9 cellular contexts compared by ENCODE assay signal in the genomic region with DNA sequence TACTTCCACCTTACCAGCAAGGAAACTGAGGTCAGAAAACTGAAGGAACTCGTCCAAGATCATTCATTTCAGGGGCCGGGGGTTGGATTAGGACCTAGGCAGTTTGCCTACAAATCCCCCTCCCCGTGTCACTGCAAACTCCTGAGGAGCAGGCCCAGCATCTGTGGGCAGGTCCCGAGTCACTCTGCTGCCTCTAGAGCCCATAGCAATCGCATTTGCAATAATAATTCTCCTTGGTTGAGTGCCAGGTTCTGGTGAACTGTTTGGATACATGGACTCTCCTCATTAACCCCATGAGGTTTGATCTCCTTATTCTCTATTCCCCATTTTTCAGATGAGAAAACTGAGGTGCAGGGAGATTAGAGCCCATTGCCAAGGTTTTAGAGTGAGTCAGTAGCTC. TPM values are rescaled to one million over a fixed set of nuclear protein-coding genes. Genes with fewer than 3 reads are reported as not detected.
DNase-seq lines count a peak whose midpoint lies in the region; ATAC-seq, FAIRE-seq and TF ChIP-seq lines count a peak whose summit lies in the region.
"Had no signal": no experiment of that assay in that cellular context is flagged by ENCODE, and none has a peak within 500 bp of the region (broad histone marks: within the 10 kb centered on the region; RNA-seq: fewer than 3 reads in every experiment).

No MANE protein-coding gene starts in this region.

- no peaks in the 10 kb centered on the region for H3K27me3 ChIP-seq in pancreas

- intact Hi-C loops in pancreas (cut with DNase I), result no loop called here

- peaks cover 11% of the 10 kb centered on the region for H3K4me1 Mint-ChIP-seq in T-helper 1 cell treated with Interleukin-12 subunit alpha and Interleukin-12 subunit beta and Interleukin-4 antibody, amounts not matched to agents 30 μg/mL and 1 μg/mL, for 36 hours (ENCODE audit: low read depth)

- 2 to 4% methylated on average over 5 of the region's 5 CpGs for WGBS in pancreas, 2 donors

- no peaks in the 10 kb centered on the region for H3K9me3 Mint-ChIP-seq in T-helper 1 cell treated with Interleukin-12 subunit alpha and Interleukin-12 subunit beta and Interleukin-4 antibody, amounts not matched to agents 30 μg/mL and 1 μg/mL, for 36 hours

- peaks cover 0 to 20% (median 3%) of the 10 kb centered on the region in 3 donors for H3K36me3 ChIP-seq in pancreas

- peak overlapping the region; percentile 94 for H3K4me3 Mint-ChIP-seq in T-helper 1 cell treated with Interleukin-12 subunit alpha and Interleukin-12 subunit beta and Interleukin-4 antibody, amounts not matched to agents 30 μg/mL and 1 μg/mL, for 36 hours

- peaks cover 0 to 7% (median 0%) of the 10 kb centered on the region in 3 donors for H3K4me1 ChIP-seq in pancreas

- no peaks in the 10 kb centered on the region for H3K27me3 Mint-ChIP-seq in T-helper 1 cell treated with Interleukin-12 subunit alpha and Interleukin-12 subunit beta and Interleukin-4 antibody, amounts not matched to agents 30 μg/mL and 1 μg/mL, for 36 hours (ENCODE audit: low read depth)

- TF ChIP-seq POLR2A in erythroblast (IDR thresholded peaks at IDR 0.05; ENCODE audit: low read length), result no peak

- no peak for FAIRE-seq in pancreas (lab: Jason Lieb, UNC)
- FAIRE-seq: colon had no signal

- no peak for TF ChIP-seq CTCF in pancreas (IDR thresholded peaks at IDR 0.05)

- DNase-seq in T-helper 1 cell (no peak), RPMI7951 (ENCODE audit: low read depth) (peak; percentile 35), erythroblast (lab: John Stamatoyannopoulos, UW) (peak; percentile 62 to 65), pancreas (no peak), NCI-H146 treated with DMSO at 0.1 percent for 48 hours (lab: John Stamatoyannopoulos, UW; ENCODE audit: unreplicated experiment) (no peak)

- peak overlapping the region; percentile 93 to 94 (median 94) for H3K4me3 ChIP-seq in pancreas

- H3K9me3 ChIP-seq in pancreas, result no peaks in the 10 kb centered on the region

- ATAC-seq in pancreas, result no peak
- ATAC-seq in GM21737 (IDR thresholded peaks at IDR 0.05; ENCODE audit: unreplicated experiment), result no peak
- no peak for ATAC-seq in HG03097 (IDR thresholded peaks at IDR 0.05; ENCODE audit: low FRiP score, unreplicated experiment)

- H3K36me3 Mint-ChIP-seq in T-helper 1 cell treated with Interleukin-12 subunit alpha and Interleukin-12 subunit beta and Interleukin-4 antibody, amounts not matched to agents 30 μg/mL and 1 μg/mL, for 36 hours (ENCODE audit: low read depth), result peaks cover 14% of the 10 kb centered on the region

- H3K27ac Mint-ChIP-seq in T-helper 1 cell treated with Interleukin-12 subunit alpha and Interleukin-12 subunit beta and Interleukin-4 antibody, amounts not matched to agents 30 μg/mL and 1 μg/mL, for 36 hours, result peak overlapping the region; percentile 87

- no peak overlapping the region for H3K27ac ChIP-seq in pancreas

RNA-seq across cellular contexts. Expression of a gene that starts 0.9 kb away (rescaled TPM):
- total RNA-seq in RPMI7951 (2014; rRNA removed; shearing (Covaris generic)), result 137 and 205 TPM in 2 replicates
- total RNA-seq in pancreas, result 10 to 100 TPM; 15.1 to 28.4 (median 22.0) TPM
- 10 to 100 TPM; 42.4 to 92.8 TPM for polyA plus RNA-seq in pancreas

RNA-seq across cellular contexts. Expression of a gene that starts 8.3 kb away (rescaled TPM):
- 634 and 688 TPM in 2 replicates for total RNA-seq in RPMI7951 (2014; rRNA removed; shearing (Covaris generic))
- 100 to 1,000 TPM in 2 of 6 donors, 10 to 100 TPM in 4; 57.5 to 117 (median 87.5) TPM for total RNA-seq in pancreas
- polyA plus RNA-seq in pancreas, result 100 to 1,000 TPM; 361 to 440 TPM

RNA-seq across cellular contexts. Expression of a gene that starts 17.1 kb away (rescaled TPM):
- total RNA-seq in RPMI7951 (2014; rRNA removed; shearing (Covaris generic)), result 13.9 and 20.9 TPM in 2 replicates
- total RNA-seq in pancreas, result 10 to 100 TPM in 1 of 6 donors, 1 to 10 TPM in 5; 6.5 to 12.5 (median 7.0) TPM
- polyA plus RNA-seq in pancreas, result 10 to 100 TPM; 16.6 to 20.5 TPM

Comparison
In these comparisons a context has a peak if more than half of its experiments do, and no peak if none do; other contexts are left out.
1. DNase-seq: peak in RPMI7951 (single experiment) and erythroblast (2 of 2); none in T-helper 1 cell (0 of 5), pancreas (0 of 6) and NCI-H146 treated with DMSO at 0.1 percent for 48 hours (single experiment).